ENCODE assay signal across 24 cellular contexts in genomic region chr9:131853434-131853833, GRCh38.
"Had no signal": no experiment of that assay in that cellular context is flagged by ENCODE, and none has a peak within 500 bp of the region (broad histone marks: within the 10 kb centered on the region; RNA-seq: fewer than 3 reads in every experiment).

No MANE protein-coding gene starts in this region.

- H3K27me3 Mint-ChIP-seq: activated CD4-positive, alpha-beta T cell treated with anti-CD3 and anti-CD28 coated beads, Interleukin-2, amount 10 ng/mL, durations not matched to agents 24 days and 14 days had no signal

- DNase-seq: activated CD4-positive, alpha-beta T cell treated with anti-CD3 and anti-CD28 coated beads, Interleukin-2, amount 10 ng/mL, durations not matched to agents 24 days and 14 days; activated CD8-positive, alpha-beta memory T cell treated with anti-CD3 and anti-CD28 coated beads for 24 hours; activated naive CD4-positive, alpha-beta T cell treated with anti-CD3 and anti-CD28 coated beads, Interleukin-2, amount 50 U/mL, for 16 hours; adrenal gland; colonic mucosa; endodermal cell; esophagus squamous epithelium; gastrocnemius medialis; head of caudate nucleus; left ventricle myocardium superior; mammary epithelial cell; natural killer cell; ovary; psoas muscle; Right ventricle myocardium superior; spleen; stimulated activated CD4-positive, alpha-beta T cell treated with anti-CD3 and anti-CD28 coated beads, Interleukin-4, amount 100 ng/mL, for 4 hours; T-helper 9 cell; upper lobe of right lung had no signal

- H3K4me1 Mint-ChIP-seq: activated CD4-positive, alpha-beta T cell treated with anti-CD3 and anti-CD28 coated beads, Interleukin-2, amount 10 ng/mL, durations not matched to agents 24 days and 14 days; natural killer cell had no signal

- H3K27ac Mint-ChIP-seq: activated CD4-positive, alpha-beta T cell treated with anti-CD3 and anti-CD28 coated beads, Interleukin-2, amount 10 ng/mL, durations not matched to agents 24 days and 14 days; activated T-helper 2 cell treated with anti-CD3 and anti-CD28 coated beads, Interferon-gamma antibody, Interleukin-2, Interleukin-4, amounts not matched to agents 10 μg/mL and 5 μg/mL and 100 μg/mL, durations not matched to agents 14 hours and 24 hours and 36 hours; endodermal cell; mesothelial cell of epicardium; natural killer cell; WTC11 had no signal

- H3K36me3 Mint-ChIP-seq: mesothelial cell of epicardium, natural killer cell, WTC11 had no signal

- H3K4me3 Mint-ChIP-seq: activated CD4-positive, alpha-beta T cell treated with anti-CD3 and anti-CD28 coated beads, Interleukin-2, amount 10 ng/mL, durations not matched to agents 24 days and 14 days; endodermal cell; mesothelial cell of epicardium; natural killer cell; WTC11 had no signal

- H3K4me3 ChIP-seq: adrenal gland, breast epithelium, colonic mucosa, esophagus squamous epithelium, gastrocnemius medialis, ovary, psoas muscle, right atrium auricular region, spleen, upper lobe of right lung had no signal

- H3K27ac ChIP-seq: adrenal gland, breast epithelium, colonic mucosa, esophagus squamous epithelium, gastrocnemius medialis, ovary, psoas muscle, right atrium auricular region, spleen, upper lobe of right lung had no signal

- H3K9me3 Mint-ChIP-seq: activated CD4-positive, alpha-beta T cell treated with anti-CD3 and anti-CD28 coated beads, Interleukin-2, amount 10 ng/mL, durations not matched to agents 24 days and 14 days; activated T-helper 2 cell treated with anti-CD3 and anti-CD28 coated beads, Interferon-gamma antibody, Interleukin-2, Interleukin-4, amounts not matched to agents 10 μg/mL and 5 μg/mL and 100 μg/mL, durations not matched to agents 14 hours and 24 hours and 36 hours; endodermal cell; mesothelial cell of epicardium; natural killer cell; WTC11 had no signal

- H3K36me3 ChIP-seq: adrenal gland, breast epithelium, colonic mucosa, esophagus squamous epithelium, gastrocnemius medialis, ovary, right atrium auricular region, spleen, upper lobe of right lung had no signal

- H3K4me1 ChIP-seq: adrenal gland, breast epithelium, colonic mucosa, gastrocnemius medialis, psoas muscle, upper lobe of right lung had no signal

- H3K27me3 ChIP-seq: adrenal gland, breast epithelium, colonic mucosa, ovary, right atrium auricular region, spleen, upper lobe of right lung had no signal

- ATAC-seq: gastrocnemius medialis, left ventricle myocardium superior, natural killer cell, psoas muscle, WTC11 had no signal

- H3K9me3 ChIP-seq: adrenal gland, breast epithelium, colonic mucosa, esophagus squamous epithelium, gastrocnemius medialis, ovary, psoas muscle, right atrium auricular region, spleen, upper lobe of right lung had no signal
